ENCODE assay signal across 9 cellular contexts in the genomic region with DNA sequence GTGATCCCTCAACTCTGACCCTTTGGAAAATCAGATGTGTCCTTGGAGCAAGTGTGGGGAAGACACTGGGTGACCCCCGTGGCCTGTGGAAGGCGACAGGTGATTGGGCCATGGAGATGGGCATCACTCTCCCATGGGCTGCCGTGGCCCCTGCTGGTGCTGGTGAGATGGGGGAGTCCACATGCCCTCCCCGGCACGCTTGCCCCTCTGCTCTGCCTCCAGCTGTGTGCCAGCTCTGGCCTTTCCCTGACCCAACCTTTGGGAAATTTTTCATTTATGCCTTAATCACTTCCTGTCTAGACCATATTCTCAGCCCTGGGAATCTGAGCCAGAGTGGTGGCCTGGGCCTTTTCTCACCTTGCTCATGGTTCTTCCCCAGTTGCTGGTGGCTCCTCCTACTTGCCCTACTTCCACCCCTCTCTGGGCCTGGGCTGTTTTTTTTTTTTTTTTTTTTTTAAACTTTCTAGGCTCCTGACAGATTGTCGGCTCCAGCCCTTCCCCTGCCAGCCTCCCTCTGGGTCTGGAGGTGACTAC. TPM values are rescaled to one million over a fixed set of nuclear protein-coding genes. Genes with fewer than 3 reads are reported as not detected.
DNase-seq lines count a peak whose midpoint lies in the region; ATAC-seq, FAIRE-seq and TF ChIP-seq lines count a peak whose summit lies in the region.
"Had no signal": no experiment of that assay in that cellular context is flagged by ENCODE, and none has a peak within 500 bp of the region (broad histone marks: within the 10 kb centered on the region; RNA-seq: fewer than 3 reads in every experiment).

No MANE protein-coding gene starts in this region.

- H3K18ac ChIP-seq in trophoblast cell (ENCODE audit: low read length), result peak overlapping the region; percentile 66

- no peaks in the 10 kb centered on the region for H3K27me3 ChIP-seq in bronchial epithelial cell (ENCODE audit: control insufficient read depth, insufficient read depth, low read length)
- no peaks in the 10 kb centered on the region for H3K27me3 ChIP-seq in trophoblast cell (ENCODE audit: insufficient read depth, low read length)

- H3K36me3 ChIP-seq in bronchial epithelial cell (ENCODE audit: control insufficient read depth, insufficient read depth, low read length) (no peaks in the 10 kb centered on the region), trophoblast cell (ENCODE audit: control insufficient read depth in 1 of 2, insufficient read depth in 2 of 2, low read length in 2 of 2) (peaks cover 4 to 7% of the 10 kb centered on the region in 2 experiments)

- H3K4me1 ChIP-seq in trophoblast cell (ENCODE audit: control insufficient read depth in 1 of 2, insufficient read depth in 2 of 2, low read length in 2 of 2), result peaks cover 6 to 9% of the 10 kb centered on the region in 2 experiments

- H3K27ac ChIP-seq in trophoblast cell (ENCODE audit: low read depth, low read length), result peak overlapping the region; percentile 2

- H4K12ac ChIP-seq in trophoblast cell (ENCODE audit: low read depth, low read length), result no peak overlapping the region

- H4K91ac ChIP-seq in trophoblast cell (ENCODE audit: low read depth, low read length), result peak overlapping the region; percentile 46

- peaks cover 2% of the 10 kb centered on the region for H3K79me2 ChIP-seq in trophoblast cell (ENCODE audit: control insufficient read depth, insufficient read depth, low read length, poor library complexity)

- H3K9ac ChIP-seq in trophoblast cell (ENCODE audit: low read length), result no peak overlapping the region

- H2AK5ac ChIP-seq in trophoblast cell (ENCODE audit: low read length), result peak overlapping the region; percentile 80

- H2BK120ac ChIP-seq in trophoblast cell (ENCODE audit: insufficient read depth, low read length, poor library complexity), result peak overlapping the region; percentile 40

- peaks cover 10% of the 10 kb centered on the region for H3K79me1 ChIP-seq in trophoblast cell (ENCODE audit: low read length)

- H3K14ac ChIP-seq in trophoblast cell (ENCODE audit: low read length), result peak overlapping the region; percentile 62

- H2BK5ac ChIP-seq in trophoblast cell (ENCODE audit: low read depth, low read length, poor library complexity), result no peak overlapping the region

- no peak overlapping the region for H3K23ac ChIP-seq in trophoblast cell (ENCODE audit: low read length)

- no peak overlapping the region for H3K4me2 ChIP-seq in trophoblast cell (ENCODE audit: low read length)

- H3K4me3 ChIP-seq in GM08714 (ENCODE audit: low read length) (peak overlapping the region; percentile 21), bronchial epithelial cell (ENCODE audit: low read depth, low read length) (no peak overlapping the region), trophoblast cell (ENCODE audit: low read depth, low read length) (no peak overlapping the region)

- DNase-seq in T-helper 1 cell (peak; percentile 38 to 70 (median 55)), bronchial epithelial cell (ENCODE audit: low read depth) (peak; percentile 91), trophoblast cell (no peak), GM03348 (ENCODE audit: low spot score) (no peak), AG08395 (ENCODE audit: low spot score) (no peak)

- peak overlapping the region; percentile 68 for H2BK12ac ChIP-seq in trophoblast cell (ENCODE audit: low read length)

- no peak for TF ChIP-seq CTCF in bronchial epithelial cell (IDR thresholded peaks at IDR 0.05; ENCODE audit: insufficient read depth, low read length, severe bottlenecking)

- no peaks in the 10 kb centered on the region for H3K9me3 ChIP-seq in trophoblast cell (ENCODE audit: insufficient read depth, low read depth, low read length)

- ATAC-seq in HG03139 (IDR thresholded peaks at IDR 0.05; ENCODE audit: unreplicated experiment), result no peak
- ATAC-seq in GM18907 (IDR thresholded peaks at IDR 0.05; ENCODE audit: unreplicated experiment), result no peak

- peak overlapping the region; percentile 0 for H4K8ac ChIP-seq in trophoblast cell (ENCODE audit: low read depth, low read length)

- no peak overlapping the region for H2AFZ ChIP-seq in trophoblast cell (ENCODE audit: insufficient read depth, low read length, poor library complexity)

- no CpG with 5 or more reads among the region's 6 CpGs for WGBS in trophoblast cell (ENCODE audit: extremely low coverage, insufficient coverage, insufficient read length)

- FAIRE-seq in bronchial epithelial cell (lab: Jason Lieb, UNC), result no peak
- FAIRE-seq: G401.6 had no signal

- H3K4ac ChIP-seq in trophoblast cell (ENCODE audit: low read depth, low read length), result no peak overlapping the region

RNA-seq across cellular contexts. Expression of gene RGS3, which starts 56.6 kb away (rescaled TPM):
- 22.1 and 36.2 TPM in 2 replicates for total RNA-seq in bronchial epithelial cell
- polyA plus RNA-seq in trophoblast cell (2013), result 97.8 and 100 TPM in 2 replicates

Comparison
In these comparisons a context has a peak if more than half of its experiments do, and no peak if none do; other contexts are left out.
1. DNase-seq: peak in T-helper 1 cell (5 of 5) and bronchial epithelial cell (single experiment); none in trophoblast cell (0 of 2), GM03348 (single experiment) and AG08395 (single experiment).